In genomic region chr12:50537538-50537919, GRCh38 we compare ENCODE assay signal across 9 cellular contexts. TPM values are rescaled to one million over a fixed set of nuclear protein-coding genes. Genes with fewer than 3 reads are reported as not detected.
DNase-seq lines count a peak whose midpoint lies in the region; ATAC-seq and TF ChIP-seq lines count a peak whose summit lies in the region.
"Had no signal": no experiment of that assay in that cellular context is flagged by ENCODE, and none has a peak within 500 bp of the region (broad histone marks: within the 10 kb centered on the region; RNA-seq: fewer than 3 reads in every experiment).

No MANE protein-coding gene starts in this region.

- H3K9ac ChIP-seq in fibroblast of lung (ENCODE audit: insufficient read depth, low read length), result no peak overlapping the region

- peaks cover 4% of the 10 kb centered on the region for H3K79me2 ChIP-seq in fibroblast of lung (ENCODE audit: control insufficient read depth, insufficient read depth, low read length)

- H2AFZ ChIP-seq in fibroblast of lung (ENCODE audit: low read length), result no peak overlapping the region

- peaks cover 9% of the 10 kb centered on the region for H3K36me3 Mint-ChIP-seq in type B pancreatic cell

- TF ChIP-seq CTCF in fibroblast of lung (conservative IDR thresholded peaks at IDR 0.05 in 1 of 2, IDR thresholded peaks at IDR 0.05 in 1 of 2; ENCODE audit: low read depth in 1 of 2, low read length in 2 of 2), result no peak
- no peak for TF ChIP-seq CTCF in type B pancreatic cell (conservative IDR thresholded peaks at IDR 0.05)

- H3K9me3 Mint-ChIP-seq in type B pancreatic cell, result no peaks in the 10 kb centered on the region

- H3K36me3 ChIP-seq in fibroblast of lung (ENCODE audit: control insufficient read depth, insufficient read depth, low read length), result no peaks in the 10 kb centered on the region

- no peak overlapping the region for H3K4me3 Mint-ChIP-seq in type B pancreatic cell

- H3K4me1 ChIP-seq in fibroblast of lung (ENCODE audit: control insufficient read depth, extremely low read depth, insufficient read depth, low read length), result peaks cover 6% of the 10 kb centered on the region

- H3K4me2 ChIP-seq in fibroblast of lung (ENCODE audit: extremely low read depth, insufficient read depth, low read length), result peak overlapping the region; percentile 21

- peak overlapping the region; percentile 46 for H3K27ac Mint-ChIP-seq in type B pancreatic cell

- no peak overlapping the region for H3K4me3 ChIP-seq in fibroblast of lung (replicated peaks in 1 of 4; ENCODE audit: control extremely low read depth in 1 of 4, insufficient read depth in 1 of 4, low read depth in 3 of 4, low read length in 4 of 4)

- no peaks in the 10 kb centered on the region for H3K27me3 ChIP-seq in fibroblast of lung (ENCODE audit: control insufficient read depth, insufficient read depth, low read length)

- DNase-seq in stimulated activated CD4-positive, alpha-beta T cell treated with anti-CD3 and anti-CD28 coated beads, Interleukin-15, amount 100 ng/mL, for 24 hours, result peak; percentile 41
- no peak for DNase-seq in stimulated activated CD4-positive, alpha-beta T cell treated with anti-CD3 and anti-CD28 coated beads, Interleukin-1b, Interleukin-23, amount 100 ng/mL, for 48 hours
- DNase-seq in SW 1271 (lab: John Stamatoyannopoulos, UW) (peak; percentile 44 to 80), fibroblast of lung (ENCODE audit: low read depth in 2 of 2) (peak in 1 of 2 donors; percentile 87), type B pancreatic cell (ENCODE audit: extremely low spot score, unreplicated experiment) (no peak), AML-193 (lab: John Stamatoyannopoulos, UW) (no peak), activated gamma-delta T cell (lab: John Stamatoyannopoulos, UW) (no peak)
- DNase-seq: aorta had no signal

- peaks cover 12% of the 10 kb centered on the region for H3K4me1 Mint-ChIP-seq in type B pancreatic cell (ENCODE audit: unreplicated experiment)

- H3K27ac ChIP-seq in fibroblast of lung (ENCODE audit: insufficient read depth, low read length), result no peak overlapping the region

- H3K9me3 ChIP-seq in fibroblast of lung (ENCODE audit: control insufficient read depth, insufficient read depth, low read depth, low read length), result no peaks in the 10 kb centered on the region

- H3K27me3 Mint-ChIP-seq in type B pancreatic cell, result no peaks in the 10 kb centered on the region

- no peaks in the 10 kb centered on the region for H4K20me1 ChIP-seq in fibroblast of lung (ENCODE audit: control insufficient read depth, extremely low read depth, insufficient read depth, low read length)

- no peak for ATAC-seq in HG03457 (IDR thresholded peaks at IDR 0.05; ENCODE audit: unreplicated experiment)

RNA-seq across cellular contexts. Expression of gene DIP2B, which starts 32.7 kb away (rescaled TPM):
- total RNA-seq in fibroblast of lung (19.5 and 21.0 TPM in 2 replicates), type B pancreatic cell (ENCODE audit: low replicate concordance) (27.2 and 28.6 TPM in 2 replicates)
- 12.6 and 15.0 TPM in 2 replicates for polyA plus RNA-seq in fibroblast of lung
- 7.5 and 9.3 TPM in 2 replicates for polyA plus RNA-seq in fibroblast of lung (2012)
- polyA minus RNA-seq in fibroblast of lung (ENCODE audit: low replicate concordance), result 32.5 and 68.7 TPM in 2 replicates

Comparison
In these comparisons a context has a peak if more than half of its experiments do, and no peak if none do; other contexts are left out.
1. DNase-seq: peak in stimulated activated CD4-positive, alpha-beta T cell treated with anti-CD3 and anti-CD28 coated beads, Interleukin-15, amount 100 ng/mL, for 24 hours (single experiment) and SW 1271 (2 of 2); none in stimulated activated CD4-positive, alpha-beta T cell treated with anti-CD3 and anti-CD28 coated beads, Interleukin-1b, Interleukin-23, amount 100 ng/mL, for 48 hours (single experiment), type B pancreatic cell (single experiment), AML-193 (0 of 2) and activated gamma-delta T cell (single experiment).